ENCODE assay signal across 36 cellular contexts in the genomic region with DNA sequence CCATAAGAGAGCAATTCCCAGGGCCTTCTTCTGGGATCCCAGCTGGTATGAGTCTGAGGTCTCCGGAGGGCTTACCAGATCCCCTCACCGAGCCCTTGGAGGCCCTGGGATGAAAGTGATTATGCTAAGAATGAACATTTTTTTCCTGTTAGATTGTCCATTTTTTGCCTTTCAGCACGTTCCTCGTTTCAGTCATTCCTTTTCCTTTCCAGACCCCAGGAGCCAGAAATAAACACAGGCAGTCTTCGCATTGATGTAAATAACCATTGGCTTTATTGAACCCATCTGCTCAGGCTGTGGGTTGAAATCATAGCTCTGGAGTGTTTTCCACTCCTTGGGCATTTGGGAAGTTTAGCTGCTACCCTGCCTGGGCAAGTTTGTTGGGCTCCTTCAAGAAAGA.
"Had no signal": no experiment of that assay in that cellular context is flagged by ENCODE, and none has a peak within 500 bp of the region (broad histone marks: within the 10 kb centered on the region; RNA-seq: fewer than 3 reads in every experiment).

No MANE protein-coding gene starts in this region.

- H3K4me1 ChIP-seq: adrenal gland, body of pancreas, breast epithelium had no signal

- H3K27me3 ChIP-seq: adrenal gland, body of pancreas, brain microvascular endothelial cell, breast epithelium had no signal

- FAIRE-seq: astrocyte, TTC549 had no signal

- H3K27ac ChIP-seq: adrenal gland, body of pancreas, brain microvascular endothelial cell, breast epithelium, VCaP had no signal

- H3K9me3 Mint-ChIP-seq: activated naive CD4-positive, alpha-beta T cell treated with anti-CD3 and anti-CD28 coated beads, Interleukin-2, amount 50 U/mL, for 24 hours had no signal

- DNase-seq: activated CD4-positive, alpha-beta memory T cell treated with anti-CD3 and anti-CD28 coated beads, Interleukin-2, amount 10 ng/mL, durations not matched to agents 7 days and 5 days; activated CD4-positive, alpha-beta T cell treated with anti-CD3 and anti-CD28 coated beads for 1 hour; activated CD4-positive, alpha-beta T cell treated with anti-CD3 and anti-CD28 coated beads for 36 hours; activated CD4-positive, alpha-beta T cell treated with anti-CD3 and anti-CD28 coated beads for 48 hours; activated CD4-positive, alpha-beta T cell treated with anti-CD3 and anti-CD28 coated beads, Interleukin-2, amount 10 ng/mL, durations not matched to agents 7 days and 5 days; activated CD4-positive, alpha-beta T cell treated with anti-CD3 and anti-CD28 coated beads, Interleukin-2, amount 50 U/mL, for 48 hours; activated CD4-positive, CD25-positive, alpha-beta regulatory T cell; activated CD8-positive, alpha-beta memory T cell treated with anti-CD3 and anti-CD28 coated beads for 24 hours; activated CD8-positive, alpha-beta memory T cell treated with anti-CD3 and anti-CD28 coated beads, Interleukin-2, amount 10 ng/mL, durations not matched to agents 7 days and 5 days; activated CD8-positive, alpha-beta memory T cell treated with anti-CD3 and anti-CD28 coated beads, Interleukin-2, amount 50 U/mL, for 48 hours; activated CD8-positive, alpha-beta T cell treated with anti-CD3 and anti-CD28 coated beads, Interleukin-2, amount 10 ng/mL, durations not matched to agents 7 days and 5 days; activated effector memory CD4-positive, alpha-beta T cell treated with Interleukin-2 at 50 U/mL for 16 hours; activated gamma-delta T cell; activated naive CD4-positive, alpha-beta T cell treated with anti-CD3 and anti-CD28 coated beads, Interleukin-2, amount 10 ng/mL, durations not matched to agents 7 days and 5 days; activated naive CD4-positive, alpha-beta T cell treated with Interleukin-2 at 50 U/mL for 16 hours; activated T-cell treated with anti-CD3 and anti-CD28 coated beads, Interleukin-2, amount 50 U/mL, for 24 hours; activated T-cell treated with anti-CD3 and anti-CD28 coated beads, Interleukin-2, amount 50 U/mL, for 48 hours; adrenal gland; amniotic stem cell; aorta; body of pancreas; brain microvascular endothelial cell; central memory CD4-positive, alpha-beta T cell; T-helper 1 cell; T-helper 2 cell; T-helper 9 cell had no signal

- H3K27ac Mint-ChIP-seq: activated CD4-positive, alpha-beta memory T cell treated with anti-CD3 and anti-CD28 coated beads, Interleukin-2, amount 10 ng/mL, durations not matched to agents 7 days and 5 days; activated CD4-positive, alpha-beta T cell treated with anti-CD3 and anti-CD28 coated beads for 36 hours; activated CD4-positive, alpha-beta T cell treated with anti-CD3 and anti-CD28 coated beads, Interleukin-2, amount 10 ng/mL, durations not matched to agents 7 days and 5 days; activated CD8-positive, alpha-beta memory T cell treated with anti-CD3 and anti-CD28 coated beads, Interleukin-2, amount 10 ng/mL, durations not matched to agents 7 days and 5 days; activated CD8-positive, alpha-beta T cell treated with anti-CD3 and anti-CD28 coated beads, Interleukin-2, amount 10 ng/mL, durations not matched to agents 7 days and 5 days; activated naive CD4-positive, alpha-beta T cell treated with anti-CD3 and anti-CD28 coated beads, Interleukin-2, amount 10 ng/mL, durations not matched to agents 7 days and 5 days; activated naive CD4-positive, alpha-beta T cell treated with anti-CD3 and anti-CD28 coated beads, Interleukin-2, amount 50 U/mL, for 24 hours; activated naive CD8-positive, alpha-beta T cell; activated T-cell treated with anti-CD3 and anti-CD28 coated beads, Interleukin-2, amount 50 U/mL, for 24 hours; activated T-helper 2 cell treated with anti-CD3 and anti-CD28 coated beads, Interferon-gamma antibody, Interleukin-2, Interleukin-4, amounts not matched to agents 10 μg/mL and 5 μg/mL and 100 μg/mL, durations not matched to agents 14 hours and 24 hours and 36 hours; T-helper 1 cell treated with Interleukin-12 subunit alpha and Interleukin-12 subunit beta and Interleukin-4 antibody, amounts not matched to agents 30 μg/mL and 1 μg/mL, for 36 hours; T-helper 2 cell treated with Interferon-gamma antibody and Interleukin-4, amounts not matched to agents 5 μg/mL and 100 μg/mL, for 36 hours; WTC11 had no signal

- H3K4me1 Mint-ChIP-seq: activated CD4-positive, alpha-beta memory T cell treated with anti-CD3 and anti-CD28 coated beads, Interleukin-2, amount 10 ng/mL, durations not matched to agents 7 days and 5 days; activated CD4-positive, alpha-beta T cell treated with anti-CD3 and anti-CD28 coated beads for 36 hours; activated CD4-positive, alpha-beta T cell treated with anti-CD3 and anti-CD28 coated beads, Interleukin-2, amount 10 ng/mL, durations not matched to agents 7 days and 5 days; activated CD8-positive, alpha-beta memory T cell treated with anti-CD3 and anti-CD28 coated beads, Interleukin-2, amount 10 ng/mL, durations not matched to agents 7 days and 5 days; activated naive CD4-positive, alpha-beta T cell treated with anti-CD3 and anti-CD28 coated beads, Interleukin-2, amount 10 ng/mL, durations not matched to agents 7 days and 5 days; activated naive CD4-positive, alpha-beta T cell treated with anti-CD3 and anti-CD28 coated beads, Interleukin-2, amount 50 U/mL, for 24 hours; WTC11 had no signal

- H3K27me3 Mint-ChIP-seq: activated CD4-positive, alpha-beta memory T cell treated with anti-CD3 and anti-CD28 coated beads, Interleukin-2, amount 10 ng/mL, durations not matched to agents 7 days and 5 days; activated CD4-positive, alpha-beta T cell treated with anti-CD3 and anti-CD28 coated beads for 36 hours; activated CD4-positive, alpha-beta T cell treated with anti-CD3 and anti-CD28 coated beads, Interleukin-2, amount 10 ng/mL, durations not matched to agents 7 days and 5 days; activated CD8-positive, alpha-beta memory T cell treated with anti-CD3 and anti-CD28 coated beads, Interleukin-2, amount 10 ng/mL, durations not matched to agents 7 days and 5 days; activated naive CD4-positive, alpha-beta T cell treated with anti-CD3 and anti-CD28 coated beads, Interleukin-2, amount 10 ng/mL, durations not matched to agents 7 days and 5 days; activated naive CD4-positive, alpha-beta T cell treated with anti-CD3 and anti-CD28 coated beads, Interleukin-2, amount 50 U/mL, for 24 hours; activated naive CD8-positive, alpha-beta T cell; activated T-cell treated with anti-CD3 and anti-CD28 coated beads, Interleukin-2, amount 50 U/mL, for 24 hours had no signal

- H3K4me3 ChIP-seq: adrenal gland, body of pancreas, breast epithelium had no signal

- H3K36me3 ChIP-seq: adrenal gland, brain microvascular endothelial cell, breast epithelium had no signal

- H3K4me3 Mint-ChIP-seq: activated CD4-positive, alpha-beta memory T cell treated with anti-CD3 and anti-CD28 coated beads, Interleukin-2, amount 10 ng/mL, durations not matched to agents 7 days and 5 days; activated CD4-positive, alpha-beta T cell treated with anti-CD3 and anti-CD28 coated beads for 36 hours; activated CD4-positive, alpha-beta T cell treated with anti-CD3 and anti-CD28 coated beads, Interleukin-2, amount 10 ng/mL, durations not matched to agents 7 days and 5 days; activated CD8-positive, alpha-beta memory T cell treated with anti-CD3 and anti-CD28 coated beads, Interleukin-2, amount 10 ng/mL, durations not matched to agents 7 days and 5 days; activated CD8-positive, alpha-beta T cell treated with anti-CD3 and anti-CD28 coated beads, Interleukin-2, amount 10 ng/mL, durations not matched to agents 7 days and 5 days; activated naive CD4-positive, alpha-beta T cell treated with anti-CD3 and anti-CD28 coated beads, Interleukin-2, amount 10 ng/mL, durations not matched to agents 7 days and 5 days; activated naive CD4-positive, alpha-beta T cell treated with anti-CD3 and anti-CD28 coated beads, Interleukin-2, amount 50 U/mL, for 24 hours; activated naive CD8-positive, alpha-beta T cell; activated T-cell treated with anti-CD3 and anti-CD28 coated beads, Interleukin-2, amount 50 U/mL, for 24 hours; T-helper 1 cell treated with Interleukin-12 subunit alpha and Interleukin-12 subunit beta and Interleukin-4 antibody, amounts not matched to agents 30 μg/mL and 1 μg/mL, for 36 hours; T-helper 2 cell treated with Interferon-gamma antibody and Interleukin-4, amounts not matched to agents 5 μg/mL and 100 μg/mL, for 36 hours; WTC11 had no signal

- H3K9me3 ChIP-seq: adrenal gland, body of pancreas had no signal

- H3K36me3 Mint-ChIP-seq: activated CD8-positive, alpha-beta memory T cell treated with anti-CD3 and anti-CD28 coated beads, Interleukin-2, amount 10 ng/mL, durations not matched to agents 7 days and 5 days; activated naive CD4-positive, alpha-beta T cell treated with anti-CD3 and anti-CD28 coated beads, Interleukin-2, amount 10 ng/mL, durations not matched to agents 7 days and 5 days; activated naive CD4-positive, alpha-beta T cell treated with anti-CD3 and anti-CD28 coated beads, Interleukin-2, amount 50 U/mL, for 24 hours; activated naive CD8-positive, alpha-beta T cell had no signal
